ENCODE assay signal across 1 cellular context in the genomic region with DNA sequence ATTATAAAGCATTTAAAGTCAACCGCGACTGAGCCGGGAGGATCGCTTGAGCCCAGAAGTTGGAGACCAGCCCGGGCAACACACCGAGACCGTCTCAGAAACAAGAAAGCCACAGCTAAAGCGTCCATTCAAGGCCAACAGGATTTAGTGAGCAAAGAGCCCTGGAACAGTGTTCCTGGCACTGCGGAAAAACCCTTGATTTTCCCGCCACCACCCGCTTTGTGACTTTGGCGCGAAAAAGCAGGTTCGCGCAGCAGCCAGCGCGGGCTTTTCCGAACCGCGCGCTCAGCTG.
TF ChIP-seq lines count a peak whose summit lies in the region.

No MANE protein-coding gene starts in this region.

TF ChIP-seq in WTC11, 78 proteins besides CTCF, POLR2A, EP300 and RAD21 (continued from another document):
- TF ChIP-seq AFF4 (CRISPR knock-in tag; IDR thresholded peaks at IDR 0.05; ENCODE audit: borderline replicate concordance) = no peak
